8 cellular contexts compared by ENCODE assay signal in genomic region chr18:34709631-34710429, GRCh38. TPM values are rescaled to one million over a fixed set of nuclear protein-coding genes. Genes with fewer than 3 reads are reported as not detected.
DNase-seq lines count a peak whose midpoint lies in the region; ATAC-seq lines count a peak whose summit lies in the region.

Gene DTNA, plus strand, starts transcription at chr18:34710298. Its CDS starts 45,679 bp downstream, at chr18:34755977.

- 75 to 77% methylated on average over 1 of the region's 2 CpGs for WGBS in ectodermal cell, 2 experiments
- WGBS in urinary bladder, result 29% methylated on average over 2 of the region's 2 CpGs

- peak; percentile 86 for DNase-seq in ELR (ENCODE audit: low read depth)
- peak; percentile 88 for DNase-seq in NCI-H748 treated with DMSO at 0.1 percent for 48 hours (lab: John Stamatoyannopoulos, UW)
- DNase-seq in mesenteric fat pad (ENCODE audit: low spot score), result no peak
- DNase-seq in activated T-cell treated with anti-CD3 and anti-CD28 coated beads, Interleukin-2, amount 50 U/mL, for 48 hours, result no peak

- H3K27me3 ChIP-seq in ectodermal cell (ENCODE audit: control insufficient read depth, insufficient read depth, low read length, poor library complexity, severe bottlenecking), result no peaks in the 10 kb centered on the region

- H3K4me3 ChIP-seq in ectodermal cell (ENCODE audit: insufficient read depth, low read depth, low read length) (peak within 1 kb of the TSS; percentile 23), urinary bladder (ENCODE audit: low read depth, low read length) (no peak within 1 kb of the TSS)

- H3K36me3 ChIP-seq in ectodermal cell (ENCODE audit: control insufficient read depth, insufficient read depth, low read length), result no peaks in the 10 kb centered on the region
- no peaks in the 10 kb centered on the region for H3K36me3 ChIP-seq in urinary bladder (ENCODE audit: insufficient read depth)

- H3K4me1 ChIP-seq in ectodermal cell (ENCODE audit: control insufficient read depth, insufficient read depth, low read length) (peaks cover 13% of the 10 kb centered on the region), urinary bladder (ENCODE audit: insufficient read depth) (no peaks in the 10 kb centered on the region)

- no peaks in the 10 kb centered on the region for H3K9me3 ChIP-seq in ectodermal cell (ENCODE audit: control insufficient read depth, low read length)

- ATAC-seq in HG03469 (IDR thresholded peaks at IDR 0.05; ENCODE audit: unreplicated experiment) (no peak), GM21737 (IDR thresholded peaks at IDR 0.05; ENCODE audit: unreplicated experiment) (no peak)

- H3K27ac ChIP-seq in ectodermal cell (ENCODE audit: insufficient read depth, low read depth, low read length, poor library complexity, severe bottlenecking), result peak within 1 kb of the TSS; percentile 4
- H3K27ac ChIP-seq in urinary bladder (ENCODE audit: low read depth), result peak within 1 kb of the TSS; percentile 38

RNA-seq across cellular contexts. Expression of gene DTNA, which starts in this region (rescaled TPM):
- polyA plus RNA-seq in ectodermal cell (2013, experiment 1 of 4), result 13.4 TPM
- 10.0 TPM for polyA plus RNA-seq in ectodermal cell (2013, experiment 2 of 4)
- polyA plus RNA-seq in ectodermal cell (2013, experiment 3 of 4), result 13.2 TPM
- polyA plus RNA-seq in ectodermal cell (2013, experiment 4 of 4), result 14.2 TPM
- total RNA-seq in mesenteric fat pad, result 19.7 TPM
- total RNA-seq in urinary bladder, result 31.7 TPM
- 119 TPM for polyA plus RNA-seq in urinary bladder

Comparison
In these comparisons a context has a peak if more than half of its experiments do, and no peak if none do; other contexts are left out.
1. DNase-seq: peak in ELR (single experiment) and NCI-H748 treated with DMSO at 0.1 percent for 48 hours (single experiment); none in mesenteric fat pad (single experiment) and activated T-cell treated with anti-CD3 and anti-CD28 coated beads, Interleukin-2, amount 50 U/mL, for 48 hours (0 of 2).